Comparison of ENCODE assay signal across 1 cellular context in genomic region chr7:26238004-26238403, GRCh38.
TF ChIP-seq lines count a peak whose summit lies in the region.

No MANE protein-coding gene starts in this region.

TF ChIP-seq in K562, 482 proteins besides CTCF, POLR2A, EP300 and RAD21 (continues in another document):
- TF ChIP-seq SMARCA4 (IDR thresholded peaks at IDR 0.05) (no peak), GTF2B (IDR thresholded peaks at IDR 0.05; ENCODE audit: extremely low read depth, insufficient read length) (no peak), CHCHD3 (CRISPR knock-in tag; IDR thresholded peaks at IDR 0.05) (no peak), ZKSCAN3 (CRISPR knock-in tag; IDR thresholded peaks at IDR 0.05) (no peak), TEAD4 (IDR thresholded peaks at IDR 0.05; ENCODE audit: low read length) (peak; percentile 9; the same call in 1 of the 2 replicates), TEAD4 (CRISPR knock-in tag; IDR thresholded peaks at IDR 0.05; ENCODE audit: borderline replicate concordance) (no peak), YY1 (IDR thresholded peaks at IDR 0.05; ENCODE audit: borderline replicate concordance in 1 of 3, control insufficient read depth in 1 of 3, extremely low read depth in 1 of 3, insufficient read depth in 3 of 3, insufficient read length in 1 of 3, insufficient replicate concordance in 2 of 3, low read depth in 1 of 3, low read length in 2 of 3) (peak in 1 of 3 experiments; percentile 67), TCF7 (IDR thresholded peaks at IDR 0.05; ENCODE audit: borderline replicate concordance) (no peak), MTA3 (IDR thresholded peaks at IDR 0.05; ENCODE audit: borderline replicate concordance) (no peak), SREBF1 (IDR thresholded peaks at IDR 0.05; ENCODE audit: borderline replicate concordance, low read depth, low read length) (no peak), PHB2 (IDR thresholded peaks at IDR 0.05; ENCODE audit: low read depth) (no peak), ELK1 (CRISPR knock-in tag; IDR thresholded peaks at IDR 0.05) (no peak), NR4A1 (CRISPR knock-in tag; IDR thresholded peaks at IDR 0.05) (no peak), NR4A1 (tag; IDR thresholded peaks at IDR 0.05) (peak; percentile 59; the same call in 1 of the 2 replicates), KDM4B (IDR thresholded peaks at IDR 0.05; ENCODE audit: borderline replicate concordance in 2 of 2, low read depth in 1 of 2) (no peak), ZNF589 (CRISPR knock-in tag; IDR thresholded peaks at IDR 0.05; ENCODE audit: low read depth) (peak; percentile 53; the same call in 1 of the 2 replicates), SMARCC2 (IDR thresholded peaks at IDR 0.05; ENCODE audit: low read depth) (no peak), PATZ1 (CRISPR knock-in tag; IDR thresholded peaks at IDR 0.05; ENCODE audit: borderline replicate concordance) (no peak), HBP1 (CRISPR knock-in tag; IDR thresholded peaks at IDR 0.05) (no peak), ILF3 (IDR thresholded peaks at IDR 0.05; ENCODE audit: borderline replicate concordance) (no peak), ZNF398 (CRISPR knock-in tag; IDR thresholded peaks at IDR 0.05) (no peak), TAF9B (IDR thresholded peaks at IDR 0.05; ENCODE audit: partially characterized antibody) (no peak), PTBP1 (IDR thresholded peaks at IDR 0.05; ENCODE audit: low read depth, low read length) (no peak), ZC3H11A (IDR thresholded peaks at IDR 0.05; ENCODE audit: low read depth, low read length) (no peak), TFAM (CRISPR knock-in tag; conservative IDR thresholded peaks at IDR 0.05) (no peak), HEY1 (CRISPR knock-in tag; IDR thresholded peaks at IDR 0.05; ENCODE audit: borderline replicate concordance) (no peak), HMGN3 (IDR thresholded peaks at IDR 0.05; ENCODE audit: borderline replicate concordance, extremely low read depth, insufficient read length, low read depth, low read length) (no peak), L3MBTL2 (IDR thresholded peaks at IDR 0.05) (no peak), ZNF644 (tag; IDR thresholded peaks at IDR 0.05; ENCODE audit: low read depth) (0 out of 2 replicates have a peak, but pooled peaks have one; percentile 25), NFRKB (IDR thresholded peaks at IDR 0.05; ENCODE audit: low read depth) (no peak; the same call in 1 of the 2 replicates), ZFP30 (CRISPR knock-in tag; IDR thresholded peaks at IDR 0.05; ENCODE audit: borderline replicate concordance) (no peak), ZBTB7A (IDR thresholded peaks at IDR 0.05; ENCODE audit: borderline replicate concordance, control insufficient read depth, low read depth, low read length) (no peak), NR0B1 (IDR thresholded peaks at IDR 0.05; ENCODE audit: partially characterized antibody) (no peak), ZNF316 (IDR thresholded peaks at IDR 0.05) (no peak), LEF1 (IDR thresholded peaks at IDR 0.05) (0 out of 2 replicates have a peak, but pooled peaks have one; percentile 19), NR3C1 (CRISPR knock-in tag; IDR thresholded peaks at IDR 0.05) (no peak), VEZF1 (CRISPR knock-in tag; IDR thresholded peaks at IDR 0.05) (peak; percentile 50; the same call in 1 of the 2 replicates), ZNF592 (IDR thresholded peaks at IDR 0.05) (peak; percentile 55; the same call in 1 of the 2 replicates), NR2C2 (CRISPR knock-in tag; IDR thresholded peaks at IDR 0.05) (no peak), NR2C2 (tag; IDR thresholded peaks at IDR 0.05) (peak; percentile 44; the same call in 1 of the 2 replicates), OTX1 (CRISPR knock-in tag; IDR thresholded peaks at IDR 0.05) (no peak), CHD4 (IDR thresholded peaks at IDR 0.05; ENCODE audit: insufficient read depth, insufficient replicate concordance, low read depth, low read length, poor library complexity, severe bottlenecking) (no peak), SMARCB1 (IDR thresholded peaks at IDR 0.05; ENCODE audit: insufficient read length, low read depth) (no peak), IRF9 (tag; IDR thresholded peaks at IDR 0.05) (peak; percentile 9; the same call in 1 of the 2 replicates), ZNF639 (CRISPR knock-in tag; conservative IDR thresholded peaks at IDR 0.05 in 1 of 2, IDR thresholded peaks at IDR 0.05 in 1 of 2) (peak in 1 of 2 experiments; percentile 33; a peak in 1 of 4 replicates), ZKSCAN8 (CRISPR knock-in tag; IDR thresholded peaks at IDR 0.05) (peak; percentile 19; the same call in 1 of the 2 replicates), CBX3 (IDR thresholded peaks at IDR 0.05; ENCODE audit: borderline replicate concordance in 1 of 2, low read length in 2 of 2) (no peak)
